In the genomic region with DNA sequence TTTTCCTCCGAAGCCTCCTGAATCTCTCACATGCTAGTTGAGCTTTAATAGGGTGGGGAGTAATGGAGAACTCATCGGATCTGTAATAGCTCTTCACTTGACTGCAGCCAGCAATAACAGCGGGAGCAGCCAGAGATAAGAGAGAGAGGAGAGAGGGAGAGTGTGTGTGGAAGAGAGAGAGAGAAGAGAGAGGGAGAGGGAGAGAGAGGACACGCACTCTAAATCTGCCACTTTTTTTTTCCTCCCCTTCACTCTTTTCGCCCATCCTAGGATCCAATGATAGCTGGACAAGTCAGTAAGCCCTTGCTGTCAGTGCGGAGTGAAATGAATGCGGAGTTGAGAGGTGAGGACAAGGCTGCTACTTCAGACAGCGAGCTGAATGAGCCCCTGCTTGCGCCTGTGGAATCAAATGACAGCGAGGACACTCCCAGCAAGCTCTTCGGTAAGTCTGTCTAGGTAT, we compare ENCODE assay signal across 11 cellular contexts.
A peak's percentile ranks its signal among the peaks of the same experiment; 100 is the strongest.
DNase-seq lines count a peak whose midpoint lies in the region; ATAC-seq and TF ChIP-seq lines count a peak whose summit lies in the region.
"Had no signal": no experiment of that assay in that cellular context is flagged by ENCODE, and none has a peak within 500 bp of the region (broad histone marks: within the 10 kb centered on the region; RNA-seq: fewer than 3 reads in every experiment).

No MANE protein-coding gene starts in this region.

- H3K4me3 ChIP-seq in body of pancreas (no peak overlapping the region), esophagus muscularis mucosa (peak overlapping the region in 2 of 4 donors; percentile 0 to 24)

- H3K27ac Mint-ChIP-seq in stimulated activated naive CD8-positive, alpha-beta T cell treated with anti-CD3 and anti-CD28 coated beads, Interleukin-15, amount 100 ng/mL, for 72 hours, result no peak overlapping the region
- H3K27ac Mint-ChIP-seq: CD14-positive monocyte; naive B cell; stimulated activated memory B cell treated with anti-CD40 and anti-IgM and Interleukin-4, amounts not matched to agents 10 μg/mL and 1 μg/mL and 100 μg/mL, for 72 hours had no signal

- TF ChIP-seq POLR2A in body of pancreas (IDR thresholded peaks at IDR 0.05), result no peak
- TF ChIP-seq POLR2A in esophagus muscularis mucosa (IDR thresholded peaks at IDR 0.05; ENCODE audit: low read depth), result no peak

- H3K27me3 ChIP-seq in body of pancreas (no peaks in the 10 kb centered on the region), esophagus muscularis mucosa (peaks cover 0 to 32% (median 0%) of the 10 kb centered on the region in 4 donors)

- H3K9me3 ChIP-seq in body of pancreas (no peaks in the 10 kb centered on the region), esophagus muscularis mucosa (no peaks in the 10 kb centered on the region)

- no peak for TF ChIP-seq CTCF in omental fat pad (IDR thresholded peaks at IDR 0.05)
- TF ChIP-seq CTCF in body of pancreas (IDR thresholded peaks at IDR 0.05), result no peak
- no peak for TF ChIP-seq CTCF in esophagus muscularis mucosa (IDR thresholded peaks at IDR 0.05)

- no peak overlapping the region for H3K27ac ChIP-seq in body of pancreas
- no peak overlapping the region for H3K27ac ChIP-seq in esophagus muscularis mucosa (replicated peaks in 1 of 4)

- ATAC-seq in omental fat pad (ENCODE audit: low FRiP score), result peak; percentile 41
- no peak for ATAC-seq in body of pancreas
- no peak for ATAC-seq in stimulated activated naive CD8-positive, alpha-beta T cell treated with anti-CD3 and anti-CD28 coated beads, Interleukin-15, amount 100 ng/mL, for 72 hours
- ATAC-seq: stimulated activated memory B cell treated with anti-CD40 and anti-IgM and Interleukin-4, amounts not matched to agents 10 μg/mL and 1 μg/mL and 100 μg/mL, for 72 hours had no signal

- no peak overlapping the region for H3K4me3 Mint-ChIP-seq in stimulated activated naive CD8-positive, alpha-beta T cell treated with anti-CD3 and anti-CD28 coated beads, Interleukin-15, amount 100 ng/mL, for 72 hours
- H3K4me3 Mint-ChIP-seq: CD14-positive monocyte; stimulated activated memory B cell treated with anti-CD40 and anti-IgM and Interleukin-4, amounts not matched to agents 10 μg/mL and 1 μg/mL and 100 μg/mL, for 72 hours had no signal

- H3K27me3 Mint-ChIP-seq in stimulated activated naive CD8-positive, alpha-beta T cell treated with anti-CD3 and anti-CD28 coated beads, Interleukin-15, amount 100 ng/mL, for 72 hours, result peaks cover 17% of the 10 kb centered on the region

- H3K36me3 ChIP-seq in body of pancreas (replicated peaks in 1 of 2; ENCODE audit: insufficient read depth in 1 of 2, low read depth in 2 of 2) (no peaks in the 10 kb centered on the region), esophagus muscularis mucosa (no peaks in the 10 kb centered on the region)

- H3K9me3 Mint-ChIP-seq in stimulated activated naive CD8-positive, alpha-beta T cell treated with anti-CD3 and anti-CD28 coated beads, Interleukin-15, amount 100 ng/mL, for 72 hours, result no peaks in the 10 kb centered on the region
- H3K9me3 Mint-ChIP-seq: naive B cell; stimulated activated memory B cell treated with anti-CD40 and anti-IgM and Interleukin-4, amounts not matched to agents 10 μg/mL and 1 μg/mL and 100 μg/mL, for 72 hours had no signal

- 48 to 52% methylated on average over 11 of the region's 11 CpGs for WGBS in body of pancreas, 2 donors
- WGBS in esophagus muscularis mucosa, result 21% methylated on average over 11 of the region's 11 CpGs

- intact Hi-C loops in body of pancreas (cut with DNase I), result no loop called here
- intact Hi-C loops in esophagus muscularis mucosa (cut with DNase I), result no loop called here

- H3K4me1 Mint-ChIP-seq in stimulated activated naive CD8-positive, alpha-beta T cell treated with anti-CD3 and anti-CD28 coated beads, Interleukin-15, amount 100 ng/mL, for 72 hours, result no peaks in the 10 kb centered on the region
- H3K4me1 Mint-ChIP-seq: stimulated activated memory B cell treated with anti-CD40 and anti-IgM and Interleukin-4, amounts not matched to agents 10 μg/mL and 1 μg/mL and 100 μg/mL, for 72 hours had no signal

- TF ChIP-seq EP300 in esophagus muscularis mucosa (IDR thresholded peaks at IDR 0.05), result no peak

- DNase-seq in ELF-1 (ENCODE audit: low read depth, low spot score) (peak; percentile 54), NCI-H345 (lab: John Stamatoyannopoulos, UW) (peak; percentile 86), globus pallidus (ENCODE audit: low spot score) (peak; percentile 22), omental fat pad (ENCODE audit: low spot score) (no peak), body of pancreas (no peak), esophagus muscularis mucosa (ENCODE audit: extremely low spot score) (no peak), NCI-H226 (no peak)
- DNase-seq in stimulated activated naive CD8-positive, alpha-beta T cell treated with anti-CD3 and anti-CD28 coated beads, Interleukin-15, amount 100 ng/mL, for 72 hours, result no peak
- DNase-seq: naive B cell had no signal

- H3K4me1 ChIP-seq in body of pancreas (no peaks in the 10 kb centered on the region), esophagus muscularis mucosa (peaks cover 0 to 6% (median 0%) of the 10 kb centered on the region in 4 donors)

Comparison
In these comparisons a context has a peak if more than half of its experiments do, and no peak if none do; other contexts are left out.
1. DNase-seq: peak in ELF-1 (single experiment), NCI-H345 (single experiment) and globus pallidus (single experiment); none in omental fat pad (single experiment), body of pancreas (0 of 4), esophagus muscularis mucosa (single experiment), NCI-H226 (single experiment) and stimulated activated naive CD8-positive, alpha-beta T cell treated with anti-CD3 and anti-CD28 coated beads, Interleukin-15, amount 100 ng/mL, for 72 hours (0 of 2).